ENCODE assay signal across 25 cellular contexts in the genomic region with DNA sequence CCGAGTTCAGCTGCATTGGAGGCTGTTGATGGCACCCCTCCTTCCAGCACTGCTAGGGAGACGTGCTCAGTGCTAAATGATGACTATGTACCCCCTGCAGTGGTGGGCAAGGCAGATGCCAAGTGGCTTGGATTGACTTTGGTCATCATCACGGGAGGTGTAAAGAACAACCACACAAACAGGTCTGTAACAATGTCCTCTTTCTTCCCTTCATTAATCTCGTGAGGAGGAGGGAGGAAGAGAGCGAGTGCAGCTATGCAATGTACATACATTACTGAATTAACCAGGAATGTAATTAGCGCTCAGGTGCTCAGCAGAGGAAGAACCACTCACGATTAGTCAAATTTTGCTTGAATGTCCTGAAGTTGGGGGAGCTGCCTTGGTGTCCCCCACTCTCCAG.
"Had no signal": no experiment of that assay in that cellular context is flagged by ENCODE, and none has a peak within 500 bp of the region (broad histone marks: within the 10 kb centered on the region; RNA-seq: fewer than 3 reads in every experiment).

No MANE protein-coding gene starts in this region.

- H3K9me3 Mint-ChIP-seq: mesothelial cell of epicardium; naive thymus-derived CD8-positive, alpha-beta T cell had no signal

- H3K4me3 Mint-ChIP-seq: mesothelial cell of epicardium; naive B cell; naive thymus-derived CD8-positive, alpha-beta T cell had no signal

- ATAC-seq: esophagus mucosa; gastrocnemius medialis; heart right ventricle; left cardiac atrium; left lung; left ventricle myocardium superior; lower lobe of right lung; mucosa of descending colon; naive thymus-derived CD8-positive, alpha-beta T cell had no signal

- H3K4me1 ChIP-seq: esophagus squamous epithelium, gastrocnemius medialis, heart right ventricle, left lung, lower lobe of right lung had no signal

- DNase-seq: dermis blood vessel endothelial cell; dorsolateral prefrontal cortex; effector CD4-positive, alpha-beta T cell; effector memory CD4-positive, alpha-beta T cell; erythroblast; esophagus squamous epithelium; foreskin fibroblast; foreskin melanocyte; gastrocnemius medialis; glutamatergic neuron; head of caudate nucleus; heart right ventricle; hippocampal formation; left cardiac atrium; left lung; left ventricle myocardium superior; lower lobe of right lung; mesenchymal stem cell; mucosa of descending colon; naive B cell; naive thymus-derived CD8-positive, alpha-beta T cell had no signal

- H3K9me3 ChIP-seq: esophagus squamous epithelium, gastrocnemius medialis, heart right ventricle, left lung, lower lobe of right lung, mucosa of descending colon had no signal

- H3K4me1 Mint-ChIP-seq: naive thymus-derived CD8-positive, alpha-beta T cell had no signal

- H3K36me3 Mint-ChIP-seq: mesothelial cell of epicardium; naive B cell; naive thymus-derived CD8-positive, alpha-beta T cell had no signal

- H3K27me3 ChIP-seq: gastrocnemius medialis, left lung had no signal

- H3K27ac ChIP-seq: coronary artery, dorsolateral prefrontal cortex, epithelial cell of prostate, esophagus squamous epithelium, gastrocnemius medialis, heart right ventricle, left lung, lower lobe of right lung had no signal

- H3K36me3 ChIP-seq: esophagus squamous epithelium, gastrocnemius medialis, heart right ventricle, left lung, lower lobe of right lung had no signal

- H3K27ac Mint-ChIP-seq: mesothelial cell of epicardium; naive B cell; naive thymus-derived CD8-positive, alpha-beta T cell had no signal

- H3K4me3 ChIP-seq: coronary artery, dorsolateral prefrontal cortex, esophagus squamous epithelium, gastrocnemius medialis, heart right ventricle, left lung, lower lobe of right lung, mucosa of descending colon had no signal
